In genomic region chr7:81769891-81770818, GRCh38 we compare ENCODE assay signal across 8 cellular contexts. TPM values are rescaled to one million over a fixed set of nuclear protein-coding genes. Genes with fewer than 3 reads are reported as not detected.
DNase-seq lines count a peak whose midpoint lies in the region; ATAC-seq and TF ChIP-seq lines count a peak whose summit lies in the region.

HGF (minus strand) TSS chr7:81770047; CDS start chr7:81769971, 76 bp downstream.

- intact Hi-C loops in breast epithelium (cut with DNase I; ENCODE audit: low total_unique reads) (no loop called here), MCF 10A (cut with micrococcal nuclease) (no loop called here), right lobe of liver (cut with DNase I) (no loop called here), tibial artery (cut with DNase I; ENCODE audit: low total_unique reads) (no loop called here)

- H3K27ac Mint-ChIP-seq in MCF 10A (ENCODE audit: low read depth, unreplicated experiment), result no peak within 1 kb of the TSS

- H3K9me3 ChIP-seq in breast epithelium, result no peaks in the 10 kb centered on the region
- no peaks in the 10 kb centered on the region for H3K9me3 ChIP-seq in right lobe of liver
- H3K9me3 ChIP-seq in tibial artery, result no peaks in the 10 kb centered on the region

- no peaks in the 10 kb centered on the region for H3K36me3 Mint-ChIP-seq in MCF 10A (ENCODE audit: insufficient read depth, unreplicated experiment)

- H3K27me3 ChIP-seq in breast epithelium, result no peaks in the 10 kb centered on the region
- H3K27me3 ChIP-seq in right lobe of liver, result no peaks in the 10 kb centered on the region
- H3K27me3 ChIP-seq in tibial artery, result no peaks in the 10 kb centered on the region

- CTCF ChIA-PET in MCF 10A (lab: Yijun Ruan, JAX), result interaction anchor here (0.6 to 1.1 kb wide), 4 partner anchors 16 to 179 kb away, joined by 3 to 4 read pairs (median 4); no protein-coding TSS in a partner anchor

- no peaks in the 10 kb centered on the region for H3K36me3 ChIP-seq in breast epithelium
- H3K36me3 ChIP-seq in right lobe of liver, result no peaks in the 10 kb centered on the region
- no peaks in the 10 kb centered on the region for H3K36me3 ChIP-seq in tibial artery

- H3K27me3 Mint-ChIP-seq in MCF 10A (ENCODE audit: insufficient read depth, unreplicated experiment), result peaks cover 100% of the 10 kb centered on the region

- H3K9me3 Mint-ChIP-seq in MCF 10A (ENCODE audit: unreplicated experiment), result no peaks in the 10 kb centered on the region

- H3K4me1 ChIP-seq in breast epithelium (no peaks in the 10 kb centered on the region), right lobe of liver (no peaks in the 10 kb centered on the region), tibial artery (peaks cover 0 to 47% (median 7%) of the 10 kb centered on the region in 4 donors)

- POLR2A ChIA-PET in MCF 10A (lab: Yijun Ruan, JAX), result no interaction called here

- peak; percentile 34 to 52 for DNase-seq in breast epithelium (ENCODE audit: low spot score in 2 of 2)
- DNase-seq in MCF 10A (ENCODE audit: unreplicated experiment), result no peak
- peak; percentile 86 to 95 for DNase-seq in cardiac fibroblast (ENCODE audit: low read depth in 2 of 2)
- peak; percentile 33 to 67 (median 58) for DNase-seq in right lobe of liver
- peak; percentile 75 to 83 for DNase-seq in tibial artery
- no peak for DNase-seq in DMS153 (lab: John Stamatoyannopoulos, UW)
- DNase-seq in stimulated activated CD4-positive, alpha-beta T cell treated with anti-CD3 and anti-CD28 coated beads, Interleukin-15, amount 100 ng/mL, for 24 hours, result no peak
- no peak for DNase-seq in effector CD4-positive, alpha-beta T cell

- no TSS peak for BruUV-seq in MCF 10A (replicated peaks; lab: Mats Ljungman, UMichigan)

- no peak within 1 kb of the TSS for H3K4me3 Mint-ChIP-seq in MCF 10A (ENCODE audit: unreplicated experiment)

- H3K4me3 ChIP-seq in breast epithelium, result peak within 1 kb of the TSS; percentile 35 to 63 (median 47)
- peak within 1 kb of the TSS; percentile 59 for H3K4me3 ChIP-seq in cardiac fibroblast (replicated peaks in 1 of 2; ENCODE audit: low read depth in 2 of 2, low read length in 2 of 2)
- peak within 1 kb of the TSS; percentile 1 to 28 (median 17) for H3K4me3 ChIP-seq in right lobe of liver
- peak within 1 kb of the TSS; percentile 52 to 56 for H3K4me3 ChIP-seq in tibial artery

- peak; percentile 49 to 63 (median 60) for ATAC-seq in right lobe of liver

- no peaks in the 10 kb centered on the region for H3K4me1 Mint-ChIP-seq in MCF 10A (ENCODE audit: insufficient read depth, unreplicated experiment)

- no peak for TF ChIP-seq CTCF in breast epithelium (IDR thresholded peaks at IDR 0.05)
- no peak for TF ChIP-seq CTCF in MCF 10A (IDR thresholded peaks at IDR 0.05; ENCODE audit: unreplicated experiment)
- TF ChIP-seq CTCF in cardiac fibroblast (IDR thresholded peaks at IDR 0.05; ENCODE audit: low read depth, low read length), result peak; percentile 20
- TF ChIP-seq CTCF in right lobe of liver (IDR thresholded peaks at IDR 0.05), result no peak
- TF ChIP-seq CTCF in tibial artery (IDR thresholded peaks at IDR 0.05), result peak in 1 of 2 experiments; percentile 17

- 24% methylated on average over 12 of the region's 16 CpGs for WGBS in right lobe of liver (ENCODE audit: insufficient coverage, low coverage, low lambda C conversion rate, missing lambda C conversion rate)

- H3K27ac ChIP-seq in breast epithelium (peak within 1 kb of the TSS; percentile 5 to 71), right lobe of liver (peak within 1 kb of the TSS; percentile 24 to 43 (median 42)), tibial artery (peak within 1 kb of the TSS; percentile 70 to 71)

- TF ChIP-seq POLR2A in breast epithelium (IDR thresholded peaks at IDR 0.05), result no peak
- TF ChIP-seq POLR2A in right lobe of liver (IDR thresholded peaks at IDR 0.05), result no peak

RNA-seq across cellular contexts. Expression of gene HGF, which starts in this region (rescaled TPM):
- 10 to 100 TPM in 1 of 3 donors, 1 to 10 TPM in 2; 8.5 to 15.7 (median 8.6) TPM for total RNA-seq in breast epithelium
- total RNA-seq in MCF 10A (2022), result not detected in 2 replicates
- 10 to 100 TPM; 11.5 to 38.9 (median 17.9) TPM for total RNA-seq in right lobe of liver

Comparison
In these comparisons a context has a peak if more than half of its experiments do, and no peak if none do; other contexts are left out.
1. DNase-seq: peak in breast epithelium (2 of 2), cardiac fibroblast (2 of 2), right lobe of liver (3 of 3) and tibial artery (2 of 2); none in MCF 10A (single experiment), DMS153 (single experiment), stimulated activated CD4-positive, alpha-beta T cell treated with anti-CD3 and anti-CD28 coated beads, Interleukin-15, amount 100 ng/mL, for 24 hours (single experiment) and effector CD4-positive, alpha-beta T cell (single experiment).
2. Peak in every context shown above with its lines, with median percentiles within 50 percentile points of each other: H3K27ac ChIP-seq and H3K4me3 ChIP-seq.